Comparison of ENCODE assay signal across 8 cellular contexts in the genomic region with DNA sequence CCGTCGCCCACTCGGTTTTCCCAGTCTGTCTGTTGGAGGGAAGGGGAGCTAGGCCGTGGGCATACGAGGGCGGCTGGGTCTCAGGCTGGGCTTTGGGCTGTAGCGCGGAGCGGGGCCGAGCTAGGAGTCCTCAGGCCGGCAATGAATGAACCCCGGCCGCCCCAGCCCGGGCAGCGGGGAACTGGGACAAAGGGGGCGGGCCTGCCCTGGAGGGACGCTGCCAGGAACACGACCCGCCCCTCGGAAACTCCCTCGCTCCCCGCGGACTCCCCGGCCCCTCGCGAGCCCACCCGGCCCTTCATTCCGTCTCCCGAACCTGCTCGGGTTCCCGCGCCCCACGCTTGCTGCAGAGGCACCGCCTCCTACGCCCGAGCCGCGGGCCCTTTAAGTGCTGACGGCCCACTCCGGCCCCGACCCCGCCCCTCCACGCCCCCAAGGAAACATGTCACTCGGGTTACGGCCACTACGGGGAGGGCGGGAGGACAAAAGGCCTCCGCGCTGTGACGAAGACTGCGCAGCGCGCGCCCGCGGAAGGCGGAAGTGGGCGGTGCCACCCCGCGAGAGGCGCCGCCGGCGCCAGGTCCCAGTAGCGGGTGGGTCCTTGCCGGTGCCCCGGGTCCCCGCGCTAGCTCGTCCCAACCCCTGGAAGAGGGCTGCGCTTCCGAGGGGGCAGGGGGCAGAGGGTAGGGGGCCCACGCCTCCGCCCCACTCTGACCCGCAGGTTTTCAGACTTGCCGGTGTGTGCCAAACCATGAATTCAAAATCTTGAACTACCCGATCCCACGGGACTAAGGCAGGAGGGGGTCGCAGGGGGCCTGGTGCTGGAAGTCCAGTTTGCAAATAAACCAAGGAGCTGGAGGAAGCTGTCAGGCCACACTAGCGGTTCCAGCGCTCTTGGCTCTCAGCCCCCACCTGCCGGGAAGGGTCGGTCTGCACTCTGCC. TPM values are rescaled to one million over a fixed set of nuclear protein-coding genes. Genes with fewer than 3 reads are reported as not detected.
DNase-seq lines count a peak whose midpoint lies in the region; ATAC-seq, FAIRE-seq and TF ChIP-seq lines count a peak whose summit lies in the region.

A gene (minus strand): TSS at position 359 of the 942 bp plus-strand sequence. CDS start 1,747 bp downstream, outside the sequence.

- peak; percentile 99 for DNase-seq in GM12892 (ENCODE audit: insufficient read length)
- DNase-seq in NCI-H1930 (lab: John Stamatoyannopoulos, UW), result peak; percentile 85 to 93
- peak; percentile 93 for DNase-seq in T-helper 2 cell treated with Interferon-gamma antibody and Interleukin-4, amounts not matched to agents 5 μg/mL and 100 μg/mL, for 36 hours (ENCODE audit: low spot score)
- DNase-seq in ascending aorta (ENCODE audit: low spot score in 2 of 2), result peak; percentile 87 to 98
- peak; percentile 98 to 99 (median 99) for DNase-seq in right cardiac atrium
- no peak for DNase-seq in vagina (ENCODE audit: extremely low spot score in 2 of 2)

- peaks cover 9 to 14% of the 10 kb centered on the region in 2 donors for H3K4me1 ChIP-seq in ascending aorta
- peaks cover 3% of the 10 kb centered on the region for H3K4me1 ChIP-seq in right cardiac atrium (ENCODE audit: control insufficient read depth, insufficient read depth, low read length)
- peaks cover 9% of the 10 kb centered on the region for H3K4me1 ChIP-seq in rectal smooth muscle tissue (ENCODE audit: control insufficient read depth, insufficient read depth, low read length)
- peaks cover 26% of the 10 kb centered on the region for H3K4me1 ChIP-seq in vagina

- FAIRE-seq in GM12892 (lab: Jason Lieb, UNC), result peak; percentile 99

- H3K36me3 Mint-ChIP-seq in T-helper 2 cell treated with Interferon-gamma antibody and Interleukin-4, amounts not matched to agents 5 μg/mL and 100 μg/mL, for 36 hours (ENCODE audit: low read depth), result peaks cover 8% of the 10 kb centered on the region

- ATAC-seq in HG02885 (IDR thresholded peaks at IDR 0.05; ENCODE audit: poor library complexity, unreplicated experiment) (peak; percentile 81), right cardiac atrium (peak; percentile 95 to 96)

- H3K27me3 Mint-ChIP-seq in T-helper 2 cell treated with Interferon-gamma antibody and Interleukin-4, amounts not matched to agents 5 μg/mL and 100 μg/mL, for 36 hours (ENCODE audit: low read depth), result no peaks in the 10 kb centered on the region

- peak within 1 kb of the TSS; percentile 95 for H3K27ac Mint-ChIP-seq in T-helper 2 cell treated with Interferon-gamma antibody and Interleukin-4, amounts not matched to agents 5 μg/mL and 100 μg/mL, for 36 hours

- WGBS in right cardiac atrium, result under 1% methylated on average over 83 of the region's 83 CpGs

- H3K27ac ChIP-seq in ascending aorta (peak within 1 kb of the TSS; percentile 87 to 97), right cardiac atrium (ENCODE audit: low read length) (peak within 1 kb of the TSS; percentile 43), rectal smooth muscle tissue (ENCODE audit: low read depth, low read length) (peak within 1 kb of the TSS; percentile 88), vagina (peak within 1 kb of the TSS; percentile 77)

- intact Hi-C loops in ascending aorta (cut with DNase I) (loop anchor here (1.0 to 5.0 kb wide), 4 partner anchors 9 to 159 kb away; a partner anchor contains a TSS), right cardiac atrium (cut with DNase I) (loop anchor here in 1 of 4 donors (10.0 kb wide), 1 partner anchor 64 kb away; a partner anchor contains a TSS), vagina (cut with DNase I) (no loop called here)

- H3K9me3 Mint-ChIP-seq in T-helper 2 cell treated with Interferon-gamma antibody and Interleukin-4, amounts not matched to agents 5 μg/mL and 100 μg/mL, for 36 hours, result no peaks in the 10 kb centered on the region

- H3K36me3 ChIP-seq in ascending aorta (peaks cover 5 to 18% of the 10 kb centered on the region in 2 donors), rectal smooth muscle tissue (ENCODE audit: control insufficient read depth, insufficient read depth, low read length) (peaks cover 3% of the 10 kb centered on the region), vagina (peaks cover 0 to 17% of the 10 kb centered on the region in 2 donors)

- H3K4me1 Mint-ChIP-seq in T-helper 2 cell treated with Interferon-gamma antibody and Interleukin-4, amounts not matched to agents 5 μg/mL and 100 μg/mL, for 36 hours (ENCODE audit: low read depth), result peaks cover 14% of the 10 kb centered on the region

- H3K9ac ChIP-seq in rectal smooth muscle tissue (ENCODE audit: low read length), result peak within 1 kb of the TSS; percentile 70

- TF ChIP-seq POLR2A in GM12892 (IDR thresholded peaks at IDR 0.05; ENCODE audit: low read depth, low read length) (peak; percentile 69), vagina (IDR thresholded peaks at IDR 0.05) (peak in 1 of 2 donors; percentile 55)

- H3K4me3 ChIP-seq in ascending aorta, result peak within 1 kb of the TSS; percentile 82 to 93
- H3K4me3 ChIP-seq in right cardiac atrium (ENCODE audit: low read length), result peak within 1 kb of the TSS; percentile 81
- peak within 1 kb of the TSS; percentile 94 for H3K4me3 ChIP-seq in rectal smooth muscle tissue (ENCODE audit: low read length)
- peak within 1 kb of the TSS; percentile 78 to 97 for H3K4me3 ChIP-seq in vagina

- H3K9me3 ChIP-seq in ascending aorta (no peaks in the 10 kb centered on the region), right cardiac atrium (ENCODE audit: control insufficient read depth, low read length) (no peaks in the 10 kb centered on the region), vagina (no peaks in the 10 kb centered on the region)

- no peak for TF ChIP-seq CTCF in ascending aorta (IDR thresholded peaks at IDR 0.05)
- TF ChIP-seq CTCF in vagina (IDR thresholded peaks at IDR 0.05), result no peak

- H3K27me3 ChIP-seq in ascending aorta (no peaks in the 10 kb centered on the region), right cardiac atrium (ENCODE audit: control insufficient read depth, insufficient read depth) (no peaks in the 10 kb centered on the region), rectal smooth muscle tissue (ENCODE audit: control insufficient read depth, insufficient read depth, low read length) (no peaks in the 10 kb centered on the region), vagina (no peaks in the 10 kb centered on the region)

- peak within 1 kb of the TSS; percentile 97 for H3K4me3 Mint-ChIP-seq in T-helper 2 cell treated with Interferon-gamma antibody and Interleukin-4, amounts not matched to agents 5 μg/mL and 100 μg/mL, for 36 hours

RNA-seq across cellular contexts. Expression of the gene that starts here (rescaled TPM):
- polyA plus RNA-seq in GM12892 (2012; ENCODE audit: missing spikeins), result 35.2 TPM
- 30.4 TPM for total RNA-seq in ascending aorta
- 10 to 100 TPM in 1 of 4 donors, 1 to 10 TPM in 3; 6.1 to 11.0 (median 6.7) TPM for total RNA-seq in right cardiac atrium
- 11.2 TPM for polyA plus RNA-seq in right cardiac atrium
- 12.3 TPM for total RNA-seq in vagina

Comparison
In these comparisons a context has a peak if more than half of its experiments do, and no peak if none do; other contexts are left out.
1. DNase-seq: peak in GM12892 (single experiment), NCI-H1930 (2 of 2), T-helper 2 cell treated with Interferon-gamma antibody and Interleukin-4, amounts not matched to agents 5 μg/mL and 100 μg/mL, for 36 hours (single experiment), ascending aorta (2 of 2) and right cardiac atrium (3 of 3); none in vagina (0 of 2).
2. Peak in every context shown above with its lines, with median percentiles within 50 percentile points of each other: H3K27ac ChIP-seq and H3K4me3 ChIP-seq.